8 cellular contexts compared by ENCODE assay signal in genomic region chr2:11411768-11412448, GRCh38. TPM values are rescaled to one million over a fixed set of nuclear protein-coding genes. Genes with fewer than 3 reads are reported as not detected.
DNase-seq lines count a peak whose midpoint lies in the region; ATAC-seq and TF ChIP-seq lines count a peak whose summit lies in the region.

No MANE protein-coding gene starts in this region.

- peak; percentile 49; the same call in 1 of the 2 replicates for TF ChIP-seq CTCF in WTC11 (IDR thresholded peaks at IDR 0.05)
- TF ChIP-seq CTCF in omental fat pad (IDR thresholded peaks at IDR 0.05) = peak in 1 of 3 donors; percentile 76

- peaks cover 12% of the 10 kb centered on the region for H3K9me3 Mint-ChIP-seq in WTC11
- no peaks in the 10 kb centered on the region for H3K9me3 Mint-ChIP-seq in effector memory CD8-positive, alpha-beta T cell

- H3K27ac Mint-ChIP-seq in WTC11 = no peak overlapping the region
- no peak overlapping the region for H3K27ac Mint-ChIP-seq in effector memory CD8-positive, alpha-beta T cell

- no peaks in the 10 kb centered on the region for H3K36me3 ChIP-seq in stomach smooth muscle (ENCODE audit: control insufficient read depth in 2 of 2, insufficient read depth in 2 of 2, low read length in 2 of 2)

- peak; percentile 79 for ATAC-seq in WTC11
- no peak for ATAC-seq in omental fat pad (ENCODE audit: low FRiP score)
- ATAC-seq in effector memory CD8-positive, alpha-beta T cell (replicated peaks) = no peak
- no peak for ATAC-seq in GM21447 (IDR thresholded peaks at IDR 0.05; ENCODE audit: unreplicated experiment)

- no peaks in the 10 kb centered on the region for H3K27me3 ChIP-seq in stomach smooth muscle (ENCODE audit: control insufficient read depth in 1 of 2, insufficient read depth in 2 of 2, low read length in 2 of 2)

- H3K4me1 Mint-ChIP-seq in WTC11 = no peaks in the 10 kb centered on the region
- no peaks in the 10 kb centered on the region for H3K4me1 Mint-ChIP-seq in effector memory CD8-positive, alpha-beta T cell (ENCODE audit: low read depth in 2 of 2)

- peak overlapping the region; percentile 46 to 74 for H3K4me3 ChIP-seq in stomach smooth muscle (ENCODE audit: low read length in 2 of 2)

- no peaks in the 10 kb centered on the region for H3K9me3 ChIP-seq in stomach smooth muscle (ENCODE audit: control insufficient read depth in 2 of 2, low read length in 2 of 2)

- peak; percentile 49 for DNase-seq in EL
- peak; percentile 55 for DNase-seq in M059J (ENCODE audit: low read depth)
- DNase-seq in WTC11 (ENCODE audit: low spot score) = peak; percentile 65
- DNase-seq in hepatic stellate cell (ENCODE audit: low spot score) = peak; percentile 55
- DNase-seq in omental fat pad (ENCODE audit: low spot score) = no peak
- no peak for DNase-seq in effector memory CD8-positive, alpha-beta T cell

- POLR2A ChIA-PET in WTC11 (lab: Charles Lee) = interaction anchor here (1.0 kb wide), 1 partner anchor 279 kb away, joined by 4 read pairs; a partner anchor contains a TSS

- H3K4me3 Mint-ChIP-seq in WTC11 = no peak overlapping the region
- no peak overlapping the region for H3K4me3 Mint-ChIP-seq in effector memory CD8-positive, alpha-beta T cell

- H3K27me3 Mint-ChIP-seq in WTC11 (ENCODE audit: low read depth) = peaks cover 1% of the 10 kb centered on the region
- H3K27me3 Mint-ChIP-seq in effector memory CD8-positive, alpha-beta T cell = peaks cover 55 to 70% of the 10 kb centered on the region in 2 donors

- H3K36me3 Mint-ChIP-seq in WTC11 = peaks cover 5% of the 10 kb centered on the region
- H3K36me3 Mint-ChIP-seq in effector memory CD8-positive, alpha-beta T cell (ENCODE audit: insufficient read depth) = no peaks in the 10 kb centered on the region

- no peak overlapping the region for H3K27ac ChIP-seq in stomach smooth muscle (ENCODE audit: low read length)

- peaks cover 4% of the 10 kb centered on the region for H3K4me1 ChIP-seq in stomach smooth muscle (ENCODE audit: control insufficient read depth, insufficient read depth, low read length)

- CTCF ChIA-PET in WTC11 (lab: Charles Lee) = interaction anchor here (0.6 to 7.3 kb wide), 30 partner anchors 8 to 580 kb away, joined by 3 to 91 read pairs (median 4); partner anchors contain the start of genes ROCK2 and SLC66A3

- peak overlapping the region; percentile 1 to 51 for H3K9ac ChIP-seq in stomach smooth muscle (ENCODE audit: low read length in 2 of 2)

TF ChIP-seq in WTC11, 78 proteins besides CTCF, POLR2A, EP300 and RAD21:
- TF ChIP-seq ATF1 (CRISPR knock-in tag; IDR thresholded peaks at IDR 0.05) (no peak), GTF2I (CRISPR knock-in tag; conservative IDR thresholded peaks at IDR 0.05) (no peak), USF2 (CRISPR knock-in tag; IDR thresholded peaks at IDR 0.05) (no peak), ZBTB43 (CRISPR knock-in tag; IDR thresholded peaks at IDR 0.05) (no peak), HMGA2 (CRISPR knock-in tag; IDR thresholded peaks at IDR 0.05) (no peak), PRRX2 (CRISPR knock-in tag; IDR thresholded peaks at IDR 0.05) (no peak), FOXJ3 (CRISPR knock-in tag; IDR thresholded peaks at IDR 0.05; ENCODE audit: borderline replicate concordance) (no peak), FOXK1 (CRISPR knock-in tag; IDR thresholded peaks at IDR 0.05) (no peak), ZNF219 (CRISPR knock-in tag; IDR thresholded peaks at IDR 0.05; ENCODE audit: borderline replicate concordance) (no peak), ELF4 (CRISPR knock-in tag; IDR thresholded peaks at IDR 0.05; ENCODE audit: low read depth) (no peak), ZNF317 (CRISPR knock-in tag; IDR thresholded peaks at IDR 0.05; ENCODE audit: borderline replicate concordance, low read depth) (no peak), ZNF281 (CRISPR knock-in tag; IDR thresholded peaks at IDR 0.05) (no peak), KAT7 (CRISPR knock-in tag; IDR thresholded peaks at IDR 0.05; ENCODE audit: borderline replicate concordance) (no peak), SMAD4 (CRISPR knock-in tag; IDR thresholded peaks at IDR 0.05) (no peak), SOX15 (CRISPR knock-in tag; IDR thresholded peaks at IDR 0.05) (no peak), ATF3 (CRISPR knock-in tag; conservative IDR thresholded peaks at IDR 0.05) (no peak), TCF7 (CRISPR knock-in tag; IDR thresholded peaks at IDR 0.05; ENCODE audit: low read depth) (no peak), FOXP1 (CRISPR knock-in tag; IDR thresholded peaks at IDR 0.05; ENCODE audit: borderline replicate concordance) (no peak), JUN (CRISPR knock-in tag; IDR thresholded peaks at IDR 0.05) (no peak), USF1 (CRISPR knock-in tag; IDR thresholded peaks at IDR 0.05) (no peak)

RNA-seq across cellular contexts. Expression of gene E2F6, which starts 54.1 kb away (rescaled TPM):
- 12.2 and 16.6 TPM in 2 replicates for total RNA-seq in M059J (2014; rRNA removed; shearing (Covaris generic))
- total RNA-seq in WTC11 (2021) = 14.2 to 16.0 TPM (median 14.4 TPM) in 3 replicates
- total RNA-seq in omental fat pad = 10 to 100 TPM; 14.5 to 32.8 (median 25.8) TPM

Comparison
In these comparisons a context has a peak if more than half of its experiments do, and no peak if none do; other contexts are left out.
1. DNase-seq: peak in EL (single experiment), M059J (single experiment), WTC11 (single experiment) and hepatic stellate cell (single experiment); none in omental fat pad (single experiment) and effector memory CD8-positive, alpha-beta T cell (0 of 3).